In the genomic region with DNA sequence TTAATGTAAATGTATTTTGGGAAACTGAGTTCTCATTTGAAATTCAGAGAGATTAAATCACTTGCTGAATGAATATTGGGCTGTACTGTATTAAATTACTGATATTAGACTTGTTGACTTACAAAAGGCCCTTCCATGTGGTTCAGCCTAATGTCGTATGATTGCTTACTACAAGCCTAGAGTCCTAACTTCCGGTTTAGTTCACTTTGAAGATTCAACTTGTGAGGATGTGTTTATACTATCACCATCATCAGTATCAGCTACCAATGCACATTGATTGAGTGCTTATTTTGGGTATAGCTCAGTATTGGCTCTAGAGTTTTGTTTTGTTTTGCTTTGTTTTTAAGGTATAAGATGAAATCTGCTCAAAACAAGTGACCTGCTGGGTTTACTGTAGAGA, we compare ENCODE assay signal across 23 cellular contexts. TPM values are rescaled to one million over a fixed set of nuclear protein-coding genes. Genes with fewer than 3 reads are reported as not detected.
A peak's percentile ranks its signal among the peaks of the same experiment; 100 is the strongest.
DNase-seq lines count a peak whose midpoint lies in the region; ATAC-seq, FAIRE-seq and TF ChIP-seq lines count a peak whose summit lies in the region.
"Had no signal": no experiment of that assay in that cellular context is flagged by ENCODE, and none has a peak within 500 bp of the region (broad histone marks: within the 10 kb centered on the region; RNA-seq: fewer than 3 reads in every experiment).

No MANE protein-coding gene starts in this region.

- H3K9me2 ChIP-seq in OCI-LY7 (ENCODE audit: insufficient read depth, low read length) = no peaks in the 10 kb centered on the region

- TF ChIP-seq CTCF in OCI-LY7 (conservative IDR thresholded peaks at IDR 0.05; ENCODE audit: low read length) (no peak), GM12878 (IDR thresholded peaks at IDR 0.05 in 2 of 3, conservative IDR thresholded peaks at IDR 0.05 in 1 of 3; ENCODE audit: control insufficient read depth in 2 of 3, extremely low read depth in 1 of 3, insufficient read depth in 1 of 3, low read depth in 3 of 3, low read length in 3 of 3) (no peak)

- peaks cover 86% of the 10 kb centered on the region for H3K36me3 ChIP-seq in OCI-LY7 (ENCODE audit: insufficient read depth, low read length)
- peaks cover 0 to 11% of the 10 kb centered on the region in 2 experiments; a peak in 2 of 4 replicates for H3K36me3 ChIP-seq in GM12878 (ENCODE audit: control insufficient read depth in 2 of 2, insufficient read depth in 2 of 2, low read length in 1 of 2)
- peaks cover 44% of the 10 kb centered on the region for H3K36me3 ChIP-seq in HAP-1 (replicated peaks)

- CTCF ChIA-PET in OCI-LY7 (lab: Charles Lee; ENCODE audit: unreplicated experiment) (interaction anchor here (1.1 kb wide), 1 partner anchor 9 kb away, joined by 4 read pairs; a partner anchor contains a TSS), GM12878 (lab: Yijun Ruan, JAX) (interaction anchor here (1.0 to 2.8 kb wide), 2 partner anchors 9 to 24 kb away, joined by 3 to 16 read pairs; a partner anchor contains a TSS)

- SMC1A ChIA-PET in GM12878 (lab: Charles Lee; ENCODE audit: uncharacterized antibody, unreplicated experiment) = interaction anchor here (1.0 to 1.9 kb wide), 2 partner anchors 9 to 105 kb away, joined by 4 to 10 read pairs; partner anchors contain the start of gene ECI2

- no peak for TF ChIP-seq POLR2A in GM12878 (IDR thresholded peaks at IDR 0.05; ENCODE audit: low read depth, low read length)

- H3K4me2 ChIP-seq in OCI-LY7 (ENCODE audit: low read length) (no peak overlapping the region), GM12878 (ENCODE audit: control insufficient read depth, insufficient read depth) (no peak overlapping the region)
- H3K4me2 ChIP-seq: KMS-11 had no signal

- H3K27me3 ChIP-seq in GM12878 (replicated peaks in 1 of 2; ENCODE audit: control insufficient read depth in 2 of 2, insufficient read depth in 2 of 2, low read length in 1 of 2) (no peaks in the 10 kb centered on the region), HAP-1 (ENCODE audit: low read depth) (no peaks in the 10 kb centered on the region)
- H3K27me3 ChIP-seq: esophagus muscularis mucosa, gastroesophageal sphincter, spleen, tibial nerve had no signal

- H3K4me1 Mint-ChIP-seq in stimulated activated naive CD8-positive, alpha-beta T cell treated with anti-CD3 and anti-CD28 coated beads, Interleukin-15, amount 100 ng/mL, for 72 hours = peaks cover 81% of the 10 kb centered on the region

- H3K27ac ChIP-seq in OCI-LY7 (ENCODE audit: low read depth, low read length, poor library complexity, severe bottlenecking) (no peak overlapping the region), GM12878 (ENCODE audit: control insufficient read depth, insufficient read depth) (no peak overlapping the region)
- H3K27ac ChIP-seq: esophagus muscularis mucosa, gastroesophageal sphincter, KMS-11, spleen, tibial nerve had no signal

- H3K9ac ChIP-seq in GM12878 (ENCODE audit: control insufficient read depth, insufficient read depth, low read length) = no peak overlapping the region
- H3K9ac ChIP-seq: KMS-11 had no signal

- H4K20me1 ChIP-seq in OCI-LY7 (ENCODE audit: insufficient read depth, low read length) (peaks cover 54% of the 10 kb centered on the region), GM12878 (ENCODE audit: control insufficient read depth, insufficient read depth) (no peaks in the 10 kb centered on the region; the same call in none of the 2 replicates)

- in situ Hi-C loops in GM12878 (cut with MboI) (no loop called here), HAP-1 (cut with MboI; ENCODE audit: low sequenced_read_pairs) (no loop called here)

- H3K27me3 Mint-ChIP-seq in stimulated activated naive CD8-positive, alpha-beta T cell treated with anti-CD3 and anti-CD28 coated beads, Interleukin-15, amount 100 ng/mL, for 72 hours = no peaks in the 10 kb centered on the region
- H3K27me3 Mint-ChIP-seq: stimulated activated naive CD8-positive, alpha-beta T cell treated with anti-CD3 and anti-CD28 coated beads, Interleukin-15, Interleukin-2, amounts not matched to agents 100 ng/mL and 50 ng/mL, for 24 hours had no signal

- peaks cover 20% of the 10 kb centered on the region for H3K4me1 ChIP-seq in OCI-LY7 (ENCODE audit: insufficient read depth, low read length, poor library complexity, severe bottlenecking)
- no peaks in the 10 kb centered on the region for H3K4me1 ChIP-seq in GM12878 (ENCODE audit: control insufficient read depth, insufficient read depth, low read length)
- peaks cover 32% of the 10 kb centered on the region for H3K4me1 ChIP-seq in HAP-1

- H3K4me3 Mint-ChIP-seq in stimulated activated naive CD8-positive, alpha-beta T cell treated with anti-CD3 and anti-CD28 coated beads, Interleukin-15, amount 100 ng/mL, for 72 hours = peak overlapping the region in 1 of 2 donors; percentile 9
- H3K4me3 Mint-ChIP-seq: stimulated activated naive CD8-positive, alpha-beta T cell treated with anti-CD3 and anti-CD28 coated beads, Interleukin-15, Interleukin-2, amounts not matched to agents 100 ng/mL and 50 ng/mL, for 24 hours had no signal

- peak; percentile 55 for ATAC-seq in stimulated activated naive CD8-positive, alpha-beta T cell treated with anti-CD3 and anti-CD28 coated beads, Interleukin-15, amount 100 ng/mL, for 72 hours
- ATAC-seq in stimulated activated naive CD8-positive, alpha-beta T cell treated with anti-CD3 and anti-CD28 coated beads, Interleukin-15, Interleukin-2, amounts not matched to agents 100 U/mL and 50 U/mL, for 24 hours = no peak
- ATAC-seq in GM12878 (peak; percentile 51), HG03432 (IDR thresholded peaks at IDR 0.05; ENCODE audit: unreplicated experiment) (no peak)
- ATAC-seq: gastroesophageal sphincter had no signal

- FAIRE-seq in GM12878 (lab: Jason Lieb, UNC) = no peak
- FAIRE-seq: GM12892, keratinocyte had no signal

- intact Hi-C loops in OCI-LY7 (cut with micrococcal nuclease; ENCODE audit: unreplicated experiment) (no loop called here), GM12878 (cut with micrococcal nuclease; ENCODE audit: unreplicated experiment) (no loop called here)

- DNase-seq in stimulated activated naive CD8-positive, alpha-beta T cell treated with anti-CD3 and anti-CD28 coated beads, Interleukin-15, amount 100 ng/mL, for 72 hours = no peak
- no peak for DNase-seq in stimulated activated naive CD8-positive, alpha-beta T cell treated with anti-CD3 and anti-CD28 coated beads, Interleukin-15, Interleukin-2, amounts not matched to agents 100 U/mL and 50 U/mL, for 24 hours
- DNase-seq in OCI-LY7 (ENCODE audit: low spot score) (peak; percentile 31), GM12878 (ENCODE audit: low read depth, low spot score) (no peak), HAP-1 (ENCODE audit: low spot score in 2 of 2) (no peak), iPS-NIHi11 (ENCODE audit: low spot score) (no peak)
- DNase-seq: DMS79 treated with DMSO at 0.1 percent for 48 hours; NCI-H187 treated with DMSO at 0.1 percent for 48 hours; NCI-H2227 treated with DMSO at 0.1 percent for 48 hours; NCI-H748 treated with DMSO at 0.1 percent for 48 hours; spleen; stimulated activated CD4-positive, alpha-beta T cell treated with anti-CD3 and anti-CD28 coated beads, Interleukin-4, amount 100 ng/mL, for 1 hour had no signal

- RAD21 ChIA-PET in GM12878 (lab: Charles Lee; ENCODE audit: unreplicated experiment) = no interaction called here

- no peak overlapping the region for H3K27ac Mint-ChIP-seq in stimulated activated naive CD8-positive, alpha-beta T cell treated with anti-CD3 and anti-CD28 coated beads, Interleukin-15, amount 100 ng/mL, for 72 hours
- H3K27ac Mint-ChIP-seq: stimulated activated naive CD8-positive, alpha-beta T cell treated with anti-CD3 and anti-CD28 coated beads, Interleukin-15, Interleukin-2, amounts not matched to agents 100 ng/mL and 50 ng/mL, for 24 hours had no signal

- H2AFZ ChIP-seq in OCI-LY7 (ENCODE audit: low read length) (no peak overlapping the region), GM12878 (ENCODE audit: control insufficient read depth, low read depth, low read length) (no peak overlapping the region)

- H3K4me3 ChIP-seq in OCI-LY7 (ENCODE audit: low read depth, low read length, poor library complexity, severe bottlenecking) (no peak overlapping the region), GM12878 (no peak overlapping the region), HAP-1 (no peak overlapping the region)
- H3K4me3 ChIP-seq: esophagus muscularis mucosa, gastroesophageal sphincter, spleen, tibial nerve had no signal

- H3K9me3 Mint-ChIP-seq in stimulated activated naive CD8-positive, alpha-beta T cell treated with anti-CD3 and anti-CD28 coated beads, Interleukin-15, amount 100 ng/mL, for 72 hours = no peaks in the 10 kb centered on the region
- H3K9me3 Mint-ChIP-seq: stimulated activated naive CD8-positive, alpha-beta T cell treated with anti-CD3 and anti-CD28 coated beads, Interleukin-15, Interleukin-2, amounts not matched to agents 100 ng/mL and 50 ng/mL, for 24 hours had no signal

- no peak for TF ChIP-seq RAD21 in GM12878 (IDR thresholded peaks at IDR 0.05; ENCODE audit: insufficient read depth, low read depth, low read length)

- BruUV-seq in OCI-LY7 (replicated peaks; lab: Mats Ljungman, UMichigan) (no TSS peak), GM12878 (replicated peaks; lab: Mats Ljungman, UMichigan) (no TSS peak)

- TF ChIP-seq EP300 in GM12878 (IDR thresholded peaks at IDR 0.05; ENCODE audit: borderline replicate concordance in 1 of 2, control insufficient read depth in 1 of 2, low read depth in 2 of 2, low read length in 2 of 2) = no peak

- POLR2A ChIA-PET in OCI-LY7 (lab: Charles Lee) = interaction anchor here (0.5 to 1.5 kb wide), 4 partner anchors 9 to 601 kb away, joined by 3 to 7 read pairs (median 4); a partner anchor contains a TSS
- POLR2A ChIA-PET in GM12878 (lab: Charles Lee) = interaction anchor here (1.0 kb wide), 1 partner anchor 102 kb away, joined by 3 read pairs; no protein-coding TSS in a partner anchor

- 62% methylated on average over 2 of the region's 2 CpGs for WGBS in GM12878 (ENCODE audit: insufficient coverage, insufficient replicate concordance, low lambda C conversion rate, missing lambda C conversion rate)

- H3K9me3 ChIP-seq in OCI-LY7 (ENCODE audit: low read length) = no peaks in the 10 kb centered on the region
- peaks cover 1% of the 10 kb centered on the region; the same call in 1 of the 3 replicates for H3K9me3 ChIP-seq in GM12878 (replicated peaks; ENCODE audit: control insufficient read depth, insufficient read depth, low read length)
- H3K9me3 ChIP-seq in HAP-1 = no peaks in the 10 kb centered on the region
- H3K9me3 ChIP-seq: esophagus muscularis mucosa, gastroesophageal sphincter, spleen, tibial nerve had no signal

- H3K79me2 ChIP-seq in OCI-LY7 (ENCODE audit: insufficient read depth, low read depth, low read length) (peaks cover 99% of the 10 kb centered on the region), GM12878 (ENCODE audit: control insufficient read depth, insufficient read depth, low read length) (peaks cover 86% of the 10 kb centered on the region)

RNA-seq across cellular contexts. Expression of gene FAM217A, which starts 48.3 kb away (rescaled TPM):
- total RNA-seq in OCI-LY7 (2014; rRNA removed; shearing (Covaris generic)) = not detected in 2 replicates
- not detected in 2 replicates for total RNA-seq in OCI-LY7 (2022)
- total RNA-seq in GM12878 (2013; cell fraction: nucleolus; rRNA removed) = not detected in 2 replicates
- not detected in 2 replicates for total RNA-seq in GM12878 (2014; rRNA removed)
- total RNA-seq in GM12878 (2014; rRNA removed; fragmentation: Illumina TruSeq; extraction: Trizol) = not detected in 2 replicates
- not detected in 2 replicates for total RNA-seq in GM12878 (2021)
- not detected for polyA plus RNA-seq in GM12878 (2011; ENCODE audit: low read depth)
- not detected in 2 replicates for polyA plus RNA-seq in GM12878 (2011; rRNA removed)
- polyA plus RNA-seq in GM12878 (2011; cell fraction: cytosol; rRNA removed) = not detected in 2 replicates
- not detected in 2 replicates for polyA plus RNA-seq in GM12878 (2011; cell fraction: nucleus; rRNA removed)
- polyA plus RNA-seq in GM12878 (2012) = 1.4 TPM in 1 of 2 replicates, not detected in the other
- not detected in 2 replicates for polyA plus RNA-seq in GM12878 (2014; fragmentation: Illumina TruSeq; extraction: Trizol)
- polyA plus RNA-seq in GM12878 (2014; fragmentation: Nextera tagmentation; extraction: Ambion mirVana) = not detected
- not detected in 2 replicates for polyA plus RNA-seq in GM12878 (2014; rRNA removed)
- under 1 TPM; 0.09 to 0.11 TPM for polyA plus RNA-seq in GM12878 (2016; fragmentation: Nextera tagmentation; extraction: Ambion mirVana)
- polyA minus RNA-seq in GM12878 (2011; rRNA and poly(A)+ RNA removed) = not detected in 2 replicates
- polyA minus RNA-seq in GM12878 (2011; cell fraction: cytosol; rRNA and poly(A)+ RNA removed) = not detected in 2 replicates
- polyA minus RNA-seq in GM12878 (2011; cell fraction: nucleus; rRNA and poly(A)+ RNA removed) = not detected in 2 replicates
- total RNA-seq: esophagus muscularis mucosa, gastroesophageal sphincter, lung microvascular endothelial cell, myocyte, osteocyte, spleen, tibial nerve had no signal
- polyA plus RNA-seq: keratinocyte, spleen had no signal

Comparison
In these comparisons a context has a peak if more than half of its experiments do, and no peak if none do; other contexts are left out.
1. ATAC-seq: peak in stimulated activated naive CD8-positive, alpha-beta T cell treated with anti-CD3 and anti-CD28 coated beads, Interleukin-15, amount 100 ng/mL, for 72 hours (single experiment) and GM12878 (single experiment); none in stimulated activated naive CD8-positive, alpha-beta T cell treated with anti-CD3 and anti-CD28 coated beads, Interleukin-15, Interleukin-2, amounts not matched to agents 100 U/mL and 50 U/mL, for 24 hours (single experiment) and HG03432 (single experiment).